ENCODE assay signal across 1 cellular context in the genomic region with DNA sequence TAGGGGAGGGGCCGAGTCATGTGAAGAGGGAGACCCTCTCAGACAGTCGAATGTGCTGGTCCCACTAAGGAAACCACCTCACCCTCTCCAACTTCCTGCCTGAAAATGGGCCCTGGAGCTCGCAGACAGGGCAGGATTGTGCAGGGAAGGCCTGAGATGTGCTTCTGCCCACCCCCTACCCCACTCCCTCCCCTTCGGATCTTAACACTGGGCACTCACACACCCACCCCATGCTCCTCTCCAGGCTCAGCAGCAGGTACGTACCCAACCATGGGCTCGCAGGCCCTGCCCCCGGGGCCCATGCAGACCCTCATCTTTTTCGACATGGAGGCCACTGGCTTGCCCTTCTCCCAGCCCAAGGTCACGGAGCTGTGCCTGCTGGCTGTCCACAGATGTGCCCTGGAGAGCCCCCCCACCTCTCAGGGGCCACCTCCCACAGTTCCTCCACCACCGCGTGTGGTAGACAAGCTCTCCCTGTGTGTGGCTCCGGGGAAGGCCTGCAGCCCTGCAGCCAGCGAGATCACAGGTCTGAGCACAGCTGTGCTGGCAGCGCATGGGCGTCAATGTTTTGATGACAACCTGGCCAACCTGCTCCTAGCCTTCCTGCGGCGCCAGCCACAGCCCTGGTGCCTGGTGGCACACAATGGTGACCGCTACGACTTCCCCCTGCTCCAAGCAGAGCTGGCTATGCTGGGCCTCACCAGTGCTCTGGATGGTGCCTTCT.
TF ChIP-seq lines count a peak whose summit lies in the region.

No MANE protein-coding gene starts in this region.

TF ChIP-seq in H1, 55 proteins besides CTCF, POLR2A, EP300 and RAD21:
- TF ChIP-seq TBP (IDR thresholded peaks at IDR 0.05; ENCODE audit: low read depth, low read length): no peak
- no peak for TF ChIP-seq NANOG (IDR thresholded peaks at IDR 0.05; ENCODE audit: insufficient read depth, low read depth, low read length, poor library complexity, severe bottlenecking)
- no peak for TF ChIP-seq CREB1 (IDR thresholded peaks at IDR 0.05)
- TF ChIP-seq, protein P1, sequence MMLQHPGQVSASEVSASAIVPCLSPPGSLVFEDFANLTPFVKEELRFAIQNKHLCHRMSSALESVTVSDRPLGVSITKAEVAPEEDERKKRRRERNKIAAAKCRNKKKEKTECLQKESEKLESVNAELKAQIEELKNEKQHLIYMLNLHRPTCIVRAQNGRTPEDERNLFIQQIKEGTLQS (IDR thresholded peaks at IDR 0.05; ENCODE audit: insufficient read depth, low read depth, low read length): no peak
- no peak for TF ChIP-seq ASH2L (IDR thresholded peaks at IDR 0.05; ENCODE audit: low read length)
- TF ChIP-seq SAP30 (IDR thresholded peaks at IDR 0.05; ENCODE audit: insufficient read depth, insufficient replicate concordance, low read length): no peak
- no peak for TF ChIP-seq SIX5 (IDR thresholded peaks at IDR 0.05; ENCODE audit: low read depth, low read length)
- no peak for TF ChIP-seq GTF2F1 (IDR thresholded peaks at IDR 0.05; ENCODE audit: borderline replicate concordance, low read depth, low read length)
- no peak for TF ChIP-seq GABPA (IDR thresholded peaks at IDR 0.05; ENCODE audit: borderline replicate concordance, insufficient read depth, low read length)
- no peak for TF ChIP-seq FOSL1 (IDR thresholded peaks at IDR 0.05; ENCODE audit: insufficient read depth, low read depth, low read length)
